Comparison of ENCODE assay signal across 22 cellular contexts in genomic region chr1:21700094-21700493, GRCh38. TPM values are rescaled to one million over a fixed set of nuclear protein-coding genes. Genes with fewer than 3 reads are reported as not detected.
DNase-seq lines count a peak whose midpoint lies in the region; ATAC-seq, FAIRE-seq and TF ChIP-seq lines count a peak whose summit lies in the region.
"Had no signal": no experiment of that assay in that cellular context is flagged by ENCODE, and none has a peak within 500 bp of the region (broad histone marks: within the 10 kb centered on the region; RNA-seq: fewer than 3 reads in every experiment).

No MANE protein-coding gene starts in this region.

- H2AFZ ChIP-seq in MM.1S (ENCODE audit: low read length) = no peak overlapping the region
- H2AFZ ChIP-seq in K562 (ENCODE audit: low read depth, low read length) = no peak overlapping the region
- H2AFZ ChIP-seq: PC-9 had no signal

- BruUV-seq in K562 (replicated peaks; lab: Mats Ljungman, UMichigan) = no TSS peak

- no peaks in the 10 kb centered on the region for H3K27me3 ChIP-seq in CD8-positive, alpha-beta T cell (ENCODE audit: insufficient read depth, low read length)
- no peaks in the 10 kb centered on the region for H3K27me3 ChIP-seq in MM.1S (replicated peaks; ENCODE audit: insufficient read depth, low read length)
- no peaks in the 10 kb centered on the region for H3K27me3 ChIP-seq in K562 (ENCODE audit: control insufficient read depth in 2 of 2, insufficient read depth in 2 of 2, low read length in 2 of 2)
- H3K27me3 ChIP-seq: BLaER1, SJSA1 had no signal

- no peaks in the 10 kb centered on the region for H3K9me1 ChIP-seq in K562 (ENCODE audit: control insufficient read depth, insufficient read depth, low read length)

- peak overlapping the region; percentile 65 for H3K27ac Mint-ChIP-seq in activated CD8-positive, alpha-beta memory T cell treated with anti-CD3 and anti-CD28 coated beads, Interleukin-2, amount 10 ng/mL, durations not matched to agents 7 days and 5 days
- peak overlapping the region; percentile 14 for H3K27ac Mint-ChIP-seq in CD8-positive, alpha-beta T cell
- H3K27ac Mint-ChIP-seq: HFFc6 had no signal

- POLR2A ChIA-PET in CD8-positive, alpha-beta T cell (lab: Charles Lee) = no interaction called here
- POLR2A ChIA-PET in K562 (lab: Yijun Ruan, JAX) = no interaction called here

- H3K9me3 ChIP-seq in CD8-positive, alpha-beta T cell (ENCODE audit: low read length) = no peaks in the 10 kb centered on the region
- H3K9me3 ChIP-seq in MM.1S (replicated peaks; ENCODE audit: insufficient read depth, low read length) = no peaks in the 10 kb centered on the region
- H3K9me3 ChIP-seq in K562 (replicated peaks; ENCODE audit: control insufficient read depth, insufficient read depth, low read depth, low read length) = no peaks in the 10 kb centered on the region
- H3K9me3 ChIP-seq: BLaER1, SJSA1 had no signal

- no peak for FAIRE-seq in K562 (lab: Jason Lieb, UNC)
- no peak for FAIRE-seq in GM12891 (lab: Jason Lieb, UNC)
- FAIRE-seq in RCC 7860 (lab: Jason Lieb, UNC) = no peak
- FAIRE-seq: A204.1, HepG2 had no signal

- no peak overlapping the region for H3K4me3 Mint-ChIP-seq in activated CD8-positive, alpha-beta memory T cell treated with anti-CD3 and anti-CD28 coated beads, Interleukin-2, amount 10 ng/mL, durations not matched to agents 7 days and 5 days
- no peak overlapping the region for H3K4me3 Mint-ChIP-seq in CD8-positive, alpha-beta T cell
- H3K4me3 Mint-ChIP-seq: CD8-positive, alpha-beta memory T cell; HFFc6 had no signal

- peaks cover 26% of the 10 kb centered on the region for H3K4me1 Mint-ChIP-seq in activated CD8-positive, alpha-beta memory T cell treated with anti-CD3 and anti-CD28 coated beads, Interleukin-2, amount 10 ng/mL, durations not matched to agents 7 days and 5 days
- H3K4me1 Mint-ChIP-seq in CD8-positive, alpha-beta T cell (ENCODE audit: low read depth) = peaks cover 2% of the 10 kb centered on the region

- no peaks in the 10 kb centered on the region for H3K9me2 ChIP-seq in MM.1S (replicated peaks; ENCODE audit: insufficient read depth, low read length)

- CTCF ChIA-PET in activated CD8-positive, alpha-beta memory T cell treated with anti-CD3 and anti-CD28 coated beads, Interleukin-2, amount 10 ng/mL, durations not matched to agents 7 days and 5 days (lab: Charles Lee) = no interaction called here
- CTCF ChIA-PET in CD8-positive, alpha-beta T cell (lab: Charles Lee) = no interaction called here
- CTCF ChIA-PET in K562 (lab: Yijun Ruan, JAX; ENCODE audit: low intra/inter-chr PET ratio) = interaction anchor here (0.6 kb wide), 1 partner anchor 42 kb away, joined by 3 read pairs; no protein-coding TSS in a partner anchor

- peak overlapping the region; percentile 16; the same call in 1 of the 2 replicates for H3K4me2 ChIP-seq in MM.1S (ENCODE audit: low read depth, low read length)
- H3K4me2 ChIP-seq in K562 (ENCODE audit: insufficient read depth, low read length) = no peak overlapping the region
- H3K4me2 ChIP-seq: BLaER1, PC-9 had no signal

- no peaks in the 10 kb centered on the region for H3K4me1 ChIP-seq in CD8-positive, alpha-beta T cell (ENCODE audit: insufficient read depth, low read length)
- H3K4me1 ChIP-seq in MM.1S (ENCODE audit: low read length) = peaks cover 36% of the 10 kb centered on the region
- peaks cover 0 to 11% of the 10 kb centered on the region in 2 experiments; a peak in 2 of 5 replicates for H3K4me1 ChIP-seq in K562 (replicated peaks in 1 of 2; ENCODE audit: control insufficient read depth in 2 of 2, insufficient read depth in 2 of 2, low read length in 2 of 2)
- H3K4me1 ChIP-seq: SJSA1 had no signal

- peaks cover 21% of the 10 kb centered on the region for H3K79me2 ChIP-seq in MM.1S (ENCODE audit: low read length)
- peaks cover 8% of the 10 kb centered on the region; the same call in 1 of the 3 replicates for H3K79me2 ChIP-seq in K562 (ENCODE audit: control insufficient read depth, insufficient read depth, low read length)

- no peaks in the 10 kb centered on the region for H3K27me3 Mint-ChIP-seq in activated CD8-positive, alpha-beta memory T cell treated with anti-CD3 and anti-CD28 coated beads, Interleukin-2, amount 10 ng/mL, durations not matched to agents 7 days and 5 days
- no peaks in the 10 kb centered on the region for H3K27me3 Mint-ChIP-seq in CD8-positive, alpha-beta T cell (ENCODE audit: low read depth)
- H3K27me3 Mint-ChIP-seq: CD8-positive, alpha-beta memory T cell had no signal

- H3K9ac ChIP-seq in MM.1S (ENCODE audit: low read length) (no peak overlapping the region), K562 (ENCODE audit: insufficient read depth in 1 of 2, low read depth in 2 of 2, low read length in 2 of 2) (no peak overlapping the region)
- H3K9ac ChIP-seq: BLaER1 had no signal

- H3K27ac ChIP-seq in CD8-positive, alpha-beta T cell (ENCODE audit: low read depth, low read length) = no peak overlapping the region
- H3K27ac ChIP-seq in MM.1S (ENCODE audit: low read length) = peak overlapping the region; percentile 55; the same call in 1 of the 2 replicates
- H3K27ac ChIP-seq in K562 (ENCODE audit: extremely low read depth, low read depth, low read length) = no peak overlapping the region
- H3K27ac ChIP-seq: BLaER1, PC-9, SJSA1 had no signal

- in situ Hi-C loops in K562 (cut with MboI) = no loop called here

- no peak for TF ChIP-seq POLR2A in K562 (conservative IDR thresholded peaks at IDR 0.05)
- TF ChIP-seq POLR2A in GM12891 (IDR thresholded peaks at IDR 0.05; ENCODE audit: low read depth, low read length) = no peak

- H3K36me3 ChIP-seq in CD8-positive, alpha-beta T cell (ENCODE audit: insufficient read depth, low read length) = peaks cover 32% of the 10 kb centered on the region
- H3K36me3 ChIP-seq in MM.1S (replicated peaks; ENCODE audit: insufficient read depth, low read length) (no peaks in the 10 kb centered on the region; the same call in 1 of the 2 replicates), K562 (ENCODE audit: control insufficient read depth, insufficient read depth, low read length) (peaks cover 86% of the 10 kb centered on the region)

- no peaks in the 10 kb centered on the region for H3K9me3 Mint-ChIP-seq in activated CD8-positive, alpha-beta memory T cell treated with anti-CD3 and anti-CD28 coated beads, Interleukin-2, amount 10 ng/mL, durations not matched to agents 7 days and 5 days (ENCODE audit: low read depth)
- H3K9me3 Mint-ChIP-seq in CD8-positive, alpha-beta T cell = no peaks in the 10 kb centered on the region
- H3K9me3 Mint-ChIP-seq: CD8-positive, alpha-beta memory T cell; HFFc6 had no signal

- no peaks in the 10 kb centered on the region; the same call in 1 of the 2 replicates for H4K20me1 ChIP-seq in MM.1S (ENCODE audit: insufficient read depth, low read length)
- no peaks in the 10 kb centered on the region for H4K20me1 ChIP-seq in K562 (replicated peaks; ENCODE audit: control insufficient read depth, insufficient read depth, low read length)

- TF ChIP-seq CTCF in CD8-positive, alpha-beta T cell (IDR thresholded peaks at IDR 0.05) = no peak
- TF ChIP-seq CTCF in MM.1S (IDR thresholded peaks at IDR 0.05; ENCODE audit: low read length) (peak; percentile 39), K562 (IDR thresholded peaks at IDR 0.05 in 2 of 3, conservative IDR thresholded peaks at IDR 0.05 in 1 of 3; ENCODE audit: insufficient read depth in 2 of 3, low read depth in 1 of 3, low read length in 3 of 3) (0 out of 6 replicates have a peak, but pooled peaks of 2 of the 3 experiments have one; percentile 6 to 15)

- H3K4me3 ChIP-seq in CD8-positive, alpha-beta T cell (ENCODE audit: low read depth, low read length) = no peak overlapping the region
- H3K4me3 ChIP-seq in MM.1S (ENCODE audit: low read length) (no peak overlapping the region), K562 (no peak overlapping the region)
- H3K4me3 ChIP-seq: BLaER1, PC-9, SJSA1 had no signal

- H3F3A ChIP-seq in MM.1S (ENCODE audit: insufficient read depth, low read length) = peaks cover 21% of the 10 kb centered on the region

- ATAC-seq in activated CD8-positive, alpha-beta memory T cell treated with anti-CD3 and anti-CD28 coated beads, Interleukin-2, amount 10 ng/mL, durations not matched to agents 7 days and 5 days = no peak
- no peak for ATAC-seq in CD8-positive, alpha-beta T cell
- no peak for ATAC-seq in K562
- ATAC-seq: HepG2 had no signal

- no peak for TF ChIP-seq EP300 in K562 (IDR thresholded peaks at IDR 0.05; ENCODE audit: low read length)

- intact Hi-C loops in CD8-positive, alpha-beta T cell (cut with DNase I, micrococcal nuclease) = loop anchor here in 1 of 2 experiments (5.0 kb wide), 2 partner anchors 262 to 322 kb away; no protein-coding TSS in a partner anchor
- intact Hi-C loops in K562 (cut with micrococcal nuclease) = no loop called here

- 79% methylated on average over 4 of the region's 4 CpGs for WGBS in K562 (ENCODE audit: insufficient coverage, low coverage, missing lambda C conversion rate)

- TF ChIP-seq RAD21 in K562 (CRISPR knock-in tag; conservative IDR thresholded peaks at IDR 0.05 in 1 of 2, IDR thresholded peaks at IDR 0.05 in 1 of 2) = 0 out of 4 replicates have a peak, but pooled peaks of 1 of the 2 experiments have one; percentile 12

- peaks cover 48% of the 10 kb centered on the region for H3K36me3 Mint-ChIP-seq in activated CD8-positive, alpha-beta memory T cell treated with anti-CD3 and anti-CD28 coated beads, Interleukin-2, amount 10 ng/mL, durations not matched to agents 7 days and 5 days
- peaks cover 73% of the 10 kb centered on the region for H3K36me3 Mint-ChIP-seq in CD8-positive, alpha-beta T cell

- DNase-seq in activated CD8-positive, alpha-beta memory T cell treated with anti-CD3 and anti-CD28 coated beads, Interleukin-2, amount 10 ng/mL, durations not matched to agents 7 days and 5 days = no peak
- no peak for DNase-seq in activated CD8-positive, alpha-beta memory T cell treated with anti-CD3 and anti-CD28 coated beads for 24 hours
- no peak for DNase-seq in CD8-positive, alpha-beta T cell
- DNase-seq in MM.1S (peak; percentile 87), K562 (ENCODE audit: extremely low read depth in 1 of 4, low spot score in 3 of 4) (no peak), GM12891 (ENCODE audit: insufficient read length, low spot score) (no peak), RCC 7860 (ENCODE audit: low spot score) (no peak)
- DNase-seq: CD8-positive, alpha-beta memory T cell; H7; HFFc6; Karpas-422; NCI-H1048; NCI-H1436 treated with DMSO at 0.1 percent for 48 hours; NCI-H2029 treated with DMSO at 0.1 percent for 48 hours; NCI-H2171; NCI-H526; PC-9 had no signal

RNA-seq across cellular contexts. Expression of gene RAP1GAP, which starts 30.9 kb away (rescaled TPM):
- total RNA-seq in activated CD8-positive, alpha-beta memory T cell treated with anti-CD3 and anti-CD28 coated beads, Interleukin-2, amount 10 ng/mL, durations not matched to agents 7 days and 5 days = under 1 TPM; 0.12 to 0.29 TPM
- under 1 TPM; 0.19 to 0.31 TPM for total RNA-seq in CD8-positive, alpha-beta T cell
- total RNA-seq in K562 (2011; cell fraction: chromatin; rRNA removed; ENCODE audit: low replicate concordance) = 41.9 and 97.0 TPM in 2 replicates
- 41.8 and 44.9 TPM in 2 replicates for total RNA-seq in K562 (2011; cell fraction: nucleolus; rRNA removed)
- total RNA-seq in K562 (2011; cell fraction: nucleoplasm; rRNA removed) = 34.0 and 35.7 TPM in 2 replicates
- total RNA-seq in K562 (2014; rRNA removed) (19.2 and 28.0 TPM in 2 replicates), K562 (2014; rRNA removed; fragmentation: Illumina TruSeq; extraction: Trizol) (7.0 and 7.3 TPM in 2 replicates), K562 (2015; rRNA removed; fragmentation: Illumina TruSeq; extraction: Trizol) (9.5 and 9.7 TPM in 2 replicates), K562 (2021) (30.2 and 31.0 TPM in 2 replicates)
- polyA plus RNA-seq in K562 (2011; rRNA removed) (30.2 and 36.0 TPM in 2 replicates), K562 (2014; fragmentation: Illumina TruSeq; extraction: Trizol) (23.5 and 26.5 TPM in 2 replicates), K562 (2014; fragmentation: Nextera tagmentation; extraction: Ambion mirVana) (under 1 TPM; 0.29 to 0.51 TPM), K562 (2014; rRNA removed) (21.7 and 22.3 TPM in 2 replicates)
- 27.3 and 36.3 TPM in 2 replicates for polyA plus RNA-seq in K562 (2011; cell fraction: cytosol; rRNA removed)
- 68.0 and 110 TPM in 2 replicates for polyA plus RNA-seq in K562 (2011; cell fraction: nucleus; rRNA removed)
- polyA plus RNA-seq in K562 (2012) = 23.3 and 41.5 TPM in 2 replicates
- polyA minus RNA-seq in K562 (2011; rRNA and poly(A)+ RNA removed) = 25.4 and 27.5 TPM in 2 replicates
- 22.4 and 26.1 TPM in 2 replicates for polyA minus RNA-seq in K562 (2011; cell fraction: cytosol; rRNA and poly(A)+ RNA removed)
- polyA minus RNA-seq in K562 (2011; cell fraction: nucleus; rRNA and poly(A)+ RNA removed) = 26.9 and 27.0 TPM in 2 replicates
- polyA plus RNA-seq in GM12891 (2012; ENCODE audit: low read depth, missing spikeins) = 0.49 TPM
- total RNA-seq: MCF 10A had no signal
- polyA plus RNA-seq: CD8-positive, alpha-beta memory T cell had no signal

Comparison
In these comparisons a context has a peak if more than half of its experiments do, and no peak if none do; other contexts are left out.
1. RNA of gene RAP1GAP, which starts 30.9 kb away (total RNA-seq): 7.0 to 97.0 TPM in K562; 0.19 to 0.31 TPM in CD8-positive, alpha-beta T cell and 0.12 to 0.29 TPM in activated CD8-positive, alpha-beta memory T cell treated with anti-CD3 and anti-CD28 coated beads, Interleukin-2, amount 10 ng/mL, durations not matched to agents 7 days and 5 days; every median in the first group is over 4 times any median in the second.